ENCODE assay signal across 8 cellular contexts in genomic region chr18:21703241-21703820, GRCh38. TPM values are rescaled to one million over a fixed set of nuclear protein-coding genes. Genes with fewer than 3 reads are reported as not detected.
DNase-seq lines count a peak whose midpoint lies in the region; ATAC-seq and TF ChIP-seq lines count a peak whose summit lies in the region.

No MANE protein-coding gene starts in this region.

- DNase-seq in D341Med (ENCODE audit: low spot score) (peak; percentile 55), HCEC 1CT (peak; percentile 24), SJSA1 (ENCODE audit: low read depth in 1 of 2, low spot score in 2 of 2) (no peak), colonic mucosa (peak; percentile 71), AG08395 (ENCODE audit: low spot score) (no peak)

- no peaks in the 10 kb centered on the region for H3K27me3 ChIP-seq in SJSA1 (replicated peaks)
- no peaks in the 10 kb centered on the region for H3K27me3 ChIP-seq in colonic mucosa
- no peaks in the 10 kb centered on the region for H3K27me3 ChIP-seq in mucosa of stomach (ENCODE audit: control insufficient read depth, insufficient read depth, low read length)

- intact Hi-C loops in colonic mucosa (cut with DNase I): no loop called here

- TF ChIP-seq CTCF in colonic mucosa (IDR thresholded peaks at IDR 0.05): no peak

- WGBS in urinary bladder: 12% methylated on average over 17 of the region's 17 CpGs

- H3K4me1 ChIP-seq in SJSA1 (replicated peaks) (peaks cover 7% of the 10 kb centered on the region), colonic mucosa (no peaks in the 10 kb centered on the region), mucosa of stomach (ENCODE audit: control insufficient read depth, insufficient read depth, low read length) (no peaks in the 10 kb centered on the region), urinary bladder (ENCODE audit: insufficient read depth) (peaks cover 1% of the 10 kb centered on the region)

- no peaks in the 10 kb centered on the region for H3K9me3 ChIP-seq in SJSA1 (replicated peaks)
- H3K9me3 ChIP-seq in colonic mucosa: no peaks in the 10 kb centered on the region
- H3K9me3 ChIP-seq in mucosa of stomach (ENCODE audit: control insufficient read depth, low read length): no peaks in the 10 kb centered on the region

- H3K9ac ChIP-seq in colonic mucosa (ENCODE audit: low read depth in 2 of 2, low read length in 2 of 2) (peak overlapping the region; percentile 87 to 94), mucosa of stomach (ENCODE audit: low read length) (peak overlapping the region; percentile 81)

- H3K27ac ChIP-seq in SJSA1: peak overlapping the region; percentile 52
- H3K27ac ChIP-seq in colonic mucosa: peak overlapping the region; percentile 97
- H3K27ac ChIP-seq in urinary bladder (ENCODE audit: low read depth): no peak overlapping the region

- H3K4me3 ChIP-seq in SJSA1 (peak overlapping the region; percentile 79), colonic mucosa (peak overlapping the region; percentile 91), mucosa of stomach (ENCODE audit: low read length) (peak overlapping the region; percentile 81), urinary bladder (ENCODE audit: low read depth, low read length) (peak overlapping the region; percentile 88)

- no peak for ATAC-seq in HG02642 (IDR thresholded peaks at IDR 0.05; ENCODE audit: poor library complexity, unreplicated experiment)

- H3K36me3 ChIP-seq in SJSA1: peaks cover 48% of the 10 kb centered on the region
- no peaks in the 10 kb centered on the region for H3K36me3 ChIP-seq in colonic mucosa
- H3K36me3 ChIP-seq in mucosa of stomach (ENCODE audit: control insufficient read depth, insufficient read depth, low read length): no peaks in the 10 kb centered on the region
- H3K36me3 ChIP-seq in urinary bladder (ENCODE audit: insufficient read depth): peaks cover 4% of the 10 kb centered on the region

RNA-seq across cellular contexts. Expression of gene ABHD3, which starts 1.2 kb away (rescaled TPM):
- 21.9 and 36.7 TPM in 2 replicates for total RNA-seq in SJSA1 (2014; rRNA removed; shearing (Covaris generic))
- total RNA-seq in colonic mucosa: 100 to 1,000 TPM in 1 of 2 donors, 10 to 100 TPM in 1; 69.3 to 105 TPM
- 21.4 TPM for total RNA-seq in urinary bladder
- 14.2 TPM for polyA plus RNA-seq in urinary bladder

RNA-seq across cellular contexts. Expression of gene MIB1, which starts 37.3 kb away (rescaled TPM):
- total RNA-seq in SJSA1 (2014; rRNA removed; shearing (Covaris generic)): 53.0 and 65.4 TPM in 2 replicates
- 10 to 100 TPM; 23.4 to 39.3 TPM for total RNA-seq in colonic mucosa
- total RNA-seq in urinary bladder: 103 TPM
- polyA plus RNA-seq in urinary bladder: 14.0 TPM

Comparison
In these comparisons a context has a peak if more than half of its experiments do, and no peak if none do; other contexts are left out.
1. DNase-seq: peak in D341Med (single experiment), HCEC 1CT (single experiment) and colonic mucosa (single experiment); none in SJSA1 (0 of 2) and AG08395 (single experiment).
2. Peak in every context shown above with its lines, with median percentiles within 50 percentile points of each other: H3K4me3 ChIP-seq.